In genomic region chr4:80266902-80267380, GRCh38 we compare ENCODE assay signal across 8 cellular contexts. TPM values are rescaled to one million over a fixed set of nuclear protein-coding genes. Genes with fewer than 3 reads are reported as not detected.
DNase-seq lines count a peak whose midpoint lies in the region; ATAC-seq, FAIRE-seq and TF ChIP-seq lines count a peak whose summit lies in the region.

No MANE protein-coding gene starts in this region.

- no peak overlapping the region for H3K23ac ChIP-seq in trophoblast cell (ENCODE audit: low read length)

- no peak overlapping the region for H2AFZ ChIP-seq in trophoblast cell (ENCODE audit: insufficient read depth, low read length, poor library complexity)

- peaks cover 12 to 15% of the 10 kb centered on the region in 2 experiments for H3K4me1 ChIP-seq in trophoblast cell (ENCODE audit: control insufficient read depth in 1 of 2, insufficient read depth in 2 of 2, low read length in 2 of 2)

- CTCF ChIA-PET in AG04450 (lab: Charles Lee) (interaction anchor here (0.6 to 3.0 kb wide), 10 partner anchors 16 to 82 kb away, joined by 3 to 13 read pairs (median 3); no protein-coding TSS in a partner anchor), T-cell (lab: Charles Lee) (no interaction called here)

- no peak overlapping the region for H3K18ac ChIP-seq in trophoblast cell (ENCODE audit: low read length)

- H3K14ac ChIP-seq in trophoblast cell (ENCODE audit: low read length) = no peak overlapping the region

- no peak for TF ChIP-seq CTCF in AG04450 (IDR thresholded peaks at IDR 0.05; ENCODE audit: low read depth, low read length)

- TF ChIP-seq POLR2A in H54 (IDR thresholded peaks at IDR 0.05; ENCODE audit: low read depth, low read length) = 0 out of 2 replicates have a peak, but pooled peaks have one; percentile 14

- no peaks in the 10 kb centered on the region for H3K79me1 ChIP-seq in trophoblast cell (ENCODE audit: low read length)

- POLR2A ChIA-PET in AG04450 (lab: Yijun Ruan, JAX) = interaction anchor here (0.6 to 3.2 kb wide), 21 partner anchors 9 to 194 kb away, joined by 3 to 29 read pairs (median 8); partner anchors contain the start of genes ANTXR2, CFAP299 and PRDM8
- POLR2A ChIA-PET in T-cell (lab: Charles Lee) = no interaction called here

- no peak overlapping the region for H2BK120ac ChIP-seq in trophoblast cell (ENCODE audit: insufficient read depth, low read length, poor library complexity)

- H3K9me3 ChIP-seq in AG04450 (ENCODE audit: control insufficient read depth, insufficient read depth, low read length) (peaks cover 11% of the 10 kb centered on the region; the same call in 1 of the 2 replicates), trophoblast cell (ENCODE audit: insufficient read depth, low read depth, low read length) (peaks cover 6% of the 10 kb centered on the region)

- peaks cover 38 to 48% (median 41%) of the 10 kb centered on the region in 3 donors for H3K4me1 Mint-ChIP-seq in T-cell

- no peak for FAIRE-seq in H54 (lab: Jason Lieb, UNC)

- H3K4me2 ChIP-seq in trophoblast cell (ENCODE audit: low read length) = peak overlapping the region; percentile 65

- peak overlapping the region; percentile 68 to 87 (median 70) for H3K4me3 Mint-ChIP-seq in T-cell

- H4K91ac ChIP-seq in trophoblast cell (ENCODE audit: low read depth, low read length) = no peak overlapping the region

- H3K4ac ChIP-seq in trophoblast cell (ENCODE audit: low read depth, low read length) = no peak overlapping the region

- H3K27ac ChIP-seq in AG04450 (ENCODE audit: low read depth, low read length) = peak overlapping the region; percentile 96
- H3K27ac ChIP-seq in trophoblast cell (ENCODE audit: low read depth, low read length) = no peak overlapping the region

- H3K27me3 Mint-ChIP-seq in T-cell = peaks cover 80 to 86% of the 10 kb centered on the region in 2 donors

- ATAC-seq in T-cell (replicated peaks in 1 of 4) = peak in 2 of 4 experiments; percentile 19 to 32
- ATAC-seq in HG02970 (IDR thresholded peaks at IDR 0.05; ENCODE audit: low FRiP score, unreplicated experiment) = no peak

- no peak overlapping the region for H2BK12ac ChIP-seq in trophoblast cell (ENCODE audit: low read length)

- DNase-seq in AG04450 (ENCODE audit: low read depth, low spot score) = no peak
- no peak for DNase-seq in H54 (ENCODE audit: insufficient read length, low spot score)
- DNase-seq in T-cell = no peak
- peak; percentile 58 for DNase-seq in fibroblast of peridontal ligament (ENCODE audit: extremely low read depth)
- DNase-seq in trophoblast cell = no peak
- no peak for DNase-seq in NCI-H1417 treated with DMSO at 0.1 percent for 48 hours (lab: John Stamatoyannopoulos, UW)
- no peak for DNase-seq in NCI-H2196 (lab: John Stamatoyannopoulos, UW; ENCODE audit: unreplicated experiment)

- no peaks in the 10 kb centered on the region for H3K9me3 Mint-ChIP-seq in T-cell

- H3K4me3 ChIP-seq in AG04450 (ENCODE audit: low read depth, low read length) (peak overlapping the region; percentile 63), trophoblast cell (ENCODE audit: low read depth, low read length) (peak overlapping the region; percentile 7)

- H2AK5ac ChIP-seq in trophoblast cell (ENCODE audit: low read length) = no peak overlapping the region

- H4K8ac ChIP-seq in trophoblast cell (ENCODE audit: low read depth, low read length) = no peak overlapping the region

- H4K12ac ChIP-seq in trophoblast cell (ENCODE audit: low read depth, low read length) = no peak overlapping the region

- no peak overlapping the region for H3K9ac ChIP-seq in trophoblast cell (ENCODE audit: low read length)

- peak overlapping the region in 1 of 2 donors; percentile 53 for H3K27ac Mint-ChIP-seq in T-cell

- no peak overlapping the region for H2BK5ac ChIP-seq in trophoblast cell (ENCODE audit: low read depth, low read length, poor library complexity)

- no CpG with 5 or more reads among the region's 25 CpGs for WGBS in trophoblast cell (ENCODE audit: extremely low coverage, insufficient coverage, insufficient read length)

- H3K27me3 ChIP-seq in AG04450 (ENCODE audit: control insufficient read depth, insufficient read depth, low read length) = no peaks in the 10 kb centered on the region
- peaks cover 52% of the 10 kb centered on the region for H3K27me3 ChIP-seq in trophoblast cell (ENCODE audit: insufficient read depth, low read length)

- no peaks in the 10 kb centered on the region for H3K36me3 ChIP-seq in trophoblast cell (ENCODE audit: control insufficient read depth in 1 of 2, insufficient read depth in 2 of 2, low read length in 2 of 2)

- H3K36me3 Mint-ChIP-seq in T-cell = no peaks in the 10 kb centered on the region

- H3K79me2 ChIP-seq in trophoblast cell (ENCODE audit: control insufficient read depth, insufficient read depth, low read length, poor library complexity) = no peaks in the 10 kb centered on the region

RNA-seq across cellular contexts. Expression of gene FGF5, which starts 0.5 kb away (rescaled TPM):
- 39.9 and 40.7 TPM in 2 replicates for polyA plus RNA-seq in AG04450 (2011; rRNA removed)
- polyA minus RNA-seq in AG04450 (2011; rRNA and poly(A)+ RNA removed) = 80.4 and 132 TPM in 2 replicates
- under 1 TPM in 2 of 5 donors, not detected in 3; 0.07 to 0.18 TPM for total RNA-seq in T-cell
- not detected in 2 replicates for polyA plus RNA-seq in trophoblast cell (2013)
